ENCODE assay signal across 1 cellular context in the genomic region with DNA sequence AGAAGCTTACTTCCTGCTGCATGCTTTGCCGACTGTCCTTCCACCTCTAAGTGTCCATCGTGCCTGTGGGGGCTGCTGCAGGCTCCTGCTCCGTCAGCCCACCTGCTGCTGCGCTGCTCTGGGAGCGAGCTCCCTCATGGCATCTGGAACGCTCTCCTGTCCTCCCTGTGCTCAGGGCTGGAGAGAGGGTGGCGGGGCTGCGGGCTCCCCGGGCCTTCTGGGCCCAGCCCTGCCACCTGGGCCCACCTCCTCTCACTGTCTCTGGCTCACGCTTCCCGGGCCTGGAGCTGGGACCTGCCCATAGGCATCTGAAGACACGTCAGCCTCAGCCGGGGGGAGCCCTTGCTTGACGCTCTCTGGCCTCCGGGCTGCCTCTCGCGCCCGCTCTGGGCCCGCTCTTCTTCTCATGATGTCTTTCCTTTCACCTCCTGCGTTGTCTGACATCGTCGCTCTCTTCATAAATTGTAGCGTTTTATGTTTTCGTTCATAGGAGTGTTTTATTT.
TF ChIP-seq lines count a peak whose summit lies in the region.

No MANE protein-coding gene starts in this region.

TF ChIP-seq in GM23338, 12 proteins besides CTCF, POLR2A, EP300 and RAD21:
- TF ChIP-seq ZNF114 (CRISPR knock-in tag; IDR thresholded peaks at IDR 0.05), result no peak
- no peak for TF ChIP-seq STAT1 (IDR thresholded peaks at IDR 0.05; ENCODE audit: unreplicated experiment)
- TF ChIP-seq CREB1 (CRISPR knock-in tag; IDR thresholded peaks at IDR 0.05; ENCODE audit: low read depth), result no peak
- no peak for TF ChIP-seq EZH2 (IDR thresholded peaks at IDR 0.05; ENCODE audit: low read depth, unreplicated experiment)
- no peak for TF ChIP-seq EZH2phosphoT487 (IDR thresholded peaks at IDR 0.05; ENCODE audit: unreplicated experiment)
- TF ChIP-seq, protein P1, sequence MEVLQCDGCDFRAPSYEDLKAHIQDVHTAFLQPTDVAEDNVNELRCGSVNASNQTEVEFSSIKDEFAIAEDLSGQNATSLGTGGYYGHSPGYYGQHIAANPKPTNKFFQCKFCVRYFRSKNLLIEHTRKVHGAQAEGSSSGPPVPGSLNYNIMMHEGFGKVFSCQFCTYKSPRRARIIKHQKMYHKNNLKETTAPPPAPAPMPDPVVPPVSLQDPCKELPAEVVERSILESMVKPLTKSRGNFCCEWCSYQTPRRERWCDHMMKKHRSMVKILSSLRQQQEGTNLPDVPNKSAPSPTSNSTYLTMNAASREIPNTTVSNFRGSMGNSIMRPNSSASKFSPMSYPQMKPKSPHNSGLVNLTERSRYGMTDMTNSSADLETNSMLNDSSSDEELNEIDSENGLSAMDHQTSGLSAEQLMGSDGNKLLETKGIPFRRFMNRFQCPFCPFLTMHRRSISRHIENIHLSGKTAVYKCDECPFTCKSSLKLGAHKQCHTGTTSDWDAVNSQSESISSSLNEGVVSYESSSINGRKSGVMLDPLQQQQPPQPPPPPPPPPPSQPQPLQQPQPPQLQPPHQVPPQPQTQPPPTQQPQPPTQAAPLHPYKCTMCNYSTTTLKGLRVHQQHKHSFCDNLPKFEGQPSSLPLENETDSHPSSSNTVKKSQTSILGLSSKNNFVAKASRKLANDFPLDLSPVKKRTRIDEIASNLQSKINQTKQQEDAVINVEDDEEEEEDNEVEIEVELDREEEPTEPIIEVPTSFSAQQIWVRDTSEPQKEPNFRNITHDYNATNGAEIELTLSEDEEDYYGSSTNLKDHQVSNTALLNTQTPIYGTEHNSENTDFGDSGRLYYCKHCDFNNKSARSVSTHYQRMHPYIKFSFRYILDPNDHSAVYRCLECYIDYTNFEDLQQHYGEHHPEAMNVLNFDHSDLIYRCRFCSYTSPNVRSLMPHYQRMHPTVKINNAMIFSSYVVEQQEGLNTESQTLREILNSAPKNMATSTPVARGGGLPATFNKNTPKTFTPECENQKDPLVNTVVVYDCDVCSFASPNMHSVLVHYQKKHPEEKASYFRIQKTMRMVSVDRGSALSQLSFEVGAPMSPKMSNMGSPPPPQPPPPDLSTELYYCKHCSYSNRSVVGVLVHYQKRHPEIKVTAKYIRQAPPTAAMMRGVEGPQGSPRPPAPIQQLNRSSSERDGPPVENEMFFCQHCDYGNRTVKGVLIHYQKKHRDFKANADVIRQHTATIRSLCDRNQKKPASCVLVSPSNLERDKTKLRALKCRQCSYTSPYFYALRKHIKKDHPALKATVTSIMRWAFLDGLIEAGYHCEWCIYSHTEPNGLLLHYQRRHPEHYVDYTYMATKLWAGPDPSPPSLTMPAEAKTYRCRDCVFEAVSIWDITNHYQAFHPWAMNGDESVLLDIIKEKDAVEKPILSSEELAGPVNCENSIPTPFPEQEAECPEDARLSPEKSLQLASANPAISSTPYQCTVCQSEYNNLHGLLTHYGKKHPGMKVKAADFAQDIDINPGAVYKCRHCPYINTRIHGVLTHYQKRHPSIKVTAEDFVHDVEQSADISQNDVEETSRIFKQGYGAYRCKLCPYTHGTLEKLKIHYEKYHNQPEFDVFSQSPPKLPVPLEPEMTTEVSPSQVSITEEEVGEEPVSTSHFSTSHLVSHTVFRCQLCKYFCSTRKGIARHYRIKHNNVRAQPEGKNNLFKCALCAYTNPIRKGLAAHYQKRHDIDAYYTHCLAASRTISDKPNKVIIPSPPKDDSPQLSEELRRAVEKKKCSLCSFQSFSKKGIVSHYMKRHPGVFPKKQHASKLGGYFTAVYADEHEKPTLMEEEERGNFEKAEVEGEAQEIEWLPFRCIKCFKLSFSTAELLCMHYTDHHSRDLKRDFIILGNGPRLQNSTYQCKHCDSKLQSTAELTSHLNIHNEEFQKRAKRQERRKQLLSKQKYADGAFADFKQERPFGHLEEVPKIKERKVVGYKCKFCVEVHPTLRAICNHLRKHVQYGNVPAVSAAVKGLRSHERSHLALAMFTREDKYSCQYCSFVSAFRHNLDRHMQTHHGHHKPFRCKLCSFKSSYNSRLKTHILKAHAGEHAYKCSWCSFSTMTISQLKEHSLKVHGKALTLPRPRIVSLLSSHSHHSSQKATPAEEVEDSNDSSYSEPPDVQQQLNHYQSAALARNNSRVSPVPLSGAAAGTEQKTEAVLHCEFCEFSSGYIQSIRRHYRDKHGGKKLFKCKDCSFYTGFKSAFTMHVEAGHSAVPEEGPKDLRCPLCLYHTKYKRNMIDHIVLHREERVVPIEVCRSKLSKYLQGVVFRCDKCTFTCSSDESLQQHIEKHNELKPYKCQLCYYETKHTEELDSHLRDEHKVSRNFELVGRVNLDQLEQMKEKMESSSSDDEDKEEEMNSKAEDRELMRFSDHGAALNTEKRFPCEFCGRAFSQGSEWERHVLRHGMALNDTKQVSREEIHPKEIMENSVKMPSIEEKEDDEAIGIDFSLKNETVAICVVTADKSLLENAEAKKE (CRISPR knock-in tag; IDR thresholded peaks at IDR 0.05), result no peak
- TF ChIP-seq POLR2AphosphoS5 (IDR thresholded peaks at IDR 0.05; ENCODE audit: low read depth), result no peak
- TF ChIP-seq NANOG (IDR thresholded peaks at IDR 0.05; ENCODE audit: borderline replicate concordance), result no peak
- TF ChIP-seq, protein P2, sequence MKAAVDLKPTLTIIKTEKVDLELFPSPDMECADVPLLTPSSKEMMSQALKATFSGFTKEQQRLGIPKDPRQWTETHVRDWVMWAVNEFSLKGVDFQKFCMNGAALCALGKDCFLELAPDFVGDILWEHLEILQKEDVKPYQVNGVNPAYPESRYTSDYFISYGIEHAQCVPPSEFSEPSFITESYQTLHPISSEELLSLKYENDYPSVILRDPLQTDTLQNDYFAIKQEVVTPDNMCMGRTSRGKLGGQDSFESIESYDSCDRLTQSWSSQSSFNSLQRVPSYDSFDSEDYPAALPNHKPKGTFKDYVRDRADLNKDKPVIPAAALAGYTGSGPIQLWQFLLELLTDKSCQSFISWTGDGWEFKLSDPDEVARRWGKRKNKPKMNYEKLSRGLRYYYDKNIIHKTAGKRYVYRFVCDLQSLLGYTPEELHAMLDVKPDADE (IDR thresholded peaks at IDR 0.05), result no peak
- no peak for TF ChIP-seq JUNB (IDR thresholded peaks at IDR 0.05; ENCODE audit: unreplicated experiment)
- no peak for TF ChIP-seq ZNF331 (CRISPR knock-in tag; IDR thresholded peaks at IDR 0.05; ENCODE audit: low read depth)
